ENCODE assay signal across 21 cellular contexts in the genomic region with DNA sequence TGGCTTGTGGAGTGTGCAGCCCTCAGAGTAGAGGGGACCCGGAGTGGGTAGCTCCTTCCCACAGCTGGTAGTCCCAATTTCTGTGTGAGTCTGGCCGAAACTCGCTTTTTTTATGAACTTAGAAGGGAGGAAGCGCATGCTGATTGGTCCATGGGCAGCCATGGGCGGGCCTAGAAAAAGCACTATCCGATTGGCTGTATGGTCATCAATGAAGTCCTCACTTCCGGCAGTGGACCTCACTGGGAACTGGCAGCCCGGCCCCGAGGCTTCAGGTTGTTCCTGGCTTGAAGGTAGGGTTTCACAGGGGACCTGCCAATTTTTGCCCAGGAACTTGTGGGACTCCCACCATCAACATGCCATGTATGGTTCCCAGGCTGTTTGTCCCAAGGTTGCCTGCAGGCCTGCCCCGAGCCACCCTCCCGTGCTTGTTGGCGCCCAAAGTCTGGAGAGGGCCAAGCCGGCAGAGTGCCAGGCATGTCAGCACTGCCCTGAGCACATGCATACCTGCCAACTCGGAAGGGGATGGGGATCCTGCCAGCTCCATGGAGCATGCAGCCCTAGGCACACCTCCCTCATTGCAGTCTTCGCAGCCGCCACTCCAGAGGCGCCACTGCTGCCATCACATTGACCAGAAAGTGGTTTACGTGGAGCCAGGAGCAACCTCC.
DNase-seq lines count a peak whose midpoint lies in the region; ATAC-seq and TF ChIP-seq lines count a peak whose summit lies in the region.
"Had no signal": no experiment of that assay in that cellular context is flagged by ENCODE, and none has a peak within 500 bp of the region (broad histone marks: within the 10 kb centered on the region; RNA-seq: fewer than 3 reads in every experiment).

No MANE protein-coding gene starts in this region.

- no peak for TF ChIP-seq POLR2A in testis (IDR thresholded peaks at IDR 0.05)

- H3K27ac ChIP-seq in left ventricle myocardium inferior (replicated peaks): peak overlapping the region; percentile 17
- H3K27ac ChIP-seq in testis: no peak overlapping the region
- H3K27ac ChIP-seq: PC-9, RWPE1 had no signal

- in situ Hi-C loops in G401 (cut with HindIII; ENCODE audit: low sequenced_read_pairs): no loop called here

- WGBS in testis, 2 donors: 48 to 80% methylated on average over 7 to 18 of the region's 18 CpGs

- peaks cover 20% of the 10 kb centered on the region for H3K36me3 ChIP-seq in left ventricle myocardium inferior
- H3K36me3 ChIP-seq in testis (ENCODE audit: low read depth, missing control alignments): no peaks in the 10 kb centered on the region

- no peak for ATAC-seq in GM21529 (IDR thresholded peaks at IDR 0.05; ENCODE audit: unreplicated experiment)
- ATAC-seq: CD8-positive, alpha-beta T cell; SK-N-SH treated with all-trans-retinoic acid at 6 μM for 48 hours had no signal

- DNase-seq in G401 (ENCODE audit: low spot score): peak; percentile 83
- peak; percentile 4 to 24 for DNase-seq in cerebellar nuclear complex (lab: John Stamatoyannopoulos, UW)
- DNase-seq in left ventricle myocardium inferior: peak; percentile 82
- DNase-seq in testis: peak; percentile 67
- no peak for DNase-seq in NCI-H1694 treated with DMSO at 0.1 percent for 48 hours (lab: John Stamatoyannopoulos, UW)
- no peak for DNase-seq in HuH-7 (ENCODE audit: low spot score)
- no peak for DNase-seq in COR-L47 (lab: John Stamatoyannopoulos, UW)
- DNase-seq: AML-193; CD8-positive, alpha-beta T cell; DMS53; GF-D8; Kasumi-1; NCI-H1417; NCI-H1930; NCI-H226; NCI-H510A treated with DMSO at 0.1 percent for 48 hours; NCI-H748 treated with DMSO at 0.1 percent for 48 hours; PC-9 had no signal

- H3K4me3 ChIP-seq in left ventricle myocardium inferior (no peak overlapping the region), testis (peak overlapping the region in 1 of 2 donors; percentile 45)
- H3K4me3 ChIP-seq: PC-9 had no signal

- H3K27me3 ChIP-seq in left ventricle myocardium inferior (ENCODE audit: low read depth): no peaks in the 10 kb centered on the region
- H3K27me3 ChIP-seq in testis: no peaks in the 10 kb centered on the region

- intact Hi-C loops in left ventricle myocardium inferior (cut with micrococcal nuclease) (no loop called here), testis (cut with DNase I; ENCODE audit: low total_unique reads) (no loop called here)

- no peaks in the 10 kb centered on the region for H3K9me3 ChIP-seq in left ventricle myocardium inferior (replicated peaks)
- no peaks in the 10 kb centered on the region for H3K9me3 ChIP-seq in testis

- TF ChIP-seq CTCF in left ventricle myocardium inferior (IDR thresholded peaks at IDR 0.05; ENCODE audit: borderline replicate concordance) (no peak), testis (IDR thresholded peaks at IDR 0.05) (no peak)

- H3K4me1 ChIP-seq in left ventricle myocardium inferior (peaks cover 23% of the 10 kb centered on the region), testis (no peaks in the 10 kb centered on the region)

Comparison
In these comparisons a context has a peak if more than half of its experiments do, and no peak if none do; other contexts are left out.
1. DNase-seq: peak in G401 (single experiment), cerebellar nuclear complex (2 of 2), left ventricle myocardium inferior (single experiment) and testis (single experiment); none in NCI-H1694 treated with DMSO at 0.1 percent for 48 hours (single experiment), HuH-7 (single experiment) and COR-L47 (single experiment).